Comparison of ENCODE assay signal across 22 cellular contexts in genomic region chr2:43112155-43112554, GRCh38.
"Had no signal": no experiment of that assay in that cellular context is flagged by ENCODE, and none has a peak within 500 bp of the region (broad histone marks: within the 10 kb centered on the region; RNA-seq: fewer than 3 reads in every experiment).

No MANE protein-coding gene starts in this region.

- H3K27ac ChIP-seq: Peyer's patch had no signal

- ATAC-seq: activated CD8-positive, alpha-beta memory T cell treated with anti-CD3 and anti-CD28 coated beads, Interleukin-2, amount 10 ng/mL, durations not matched to agents 7 days and 5 days; activated T-cell treated with anti-CD3 and anti-CD28 coated beads, Interleukin-2, amount 50 U/mL, for 4 hours; T-helper 17 cell had no signal

- H3K36me3 Mint-ChIP-seq: activated CD8-positive, alpha-beta memory T cell treated with anti-CD3 and anti-CD28 coated beads, Interleukin-2, amount 10 ng/mL, durations not matched to agents 7 days and 5 days; brain had no signal

- H3K27ac Mint-ChIP-seq: activated B cell treated with CpG ODN at 0.5 μM for 24 hours; activated CD4-positive, alpha-beta T cell treated with anti-CD3 and anti-CD28 coated beads, Interleukin-2, amount 10 ng/mL, durations not matched to agents 24 days and 14 days; activated CD8-positive, alpha-beta memory T cell treated with anti-CD3 and anti-CD28 coated beads, Interleukin-2, amount 10 ng/mL, durations not matched to agents 7 days and 5 days; activated naive CD8-positive, alpha-beta T cell; T-helper 17 cell had no signal

- H3K27me3 ChIP-seq: Peyer's patch had no signal

- DNase-seq: activated B cell treated with CpG ODN at 0.5 μM for 24 hours; activated CD4-positive, alpha-beta T cell treated with anti-CD3 and anti-CD28 coated beads for 1 hour; activated CD4-positive, alpha-beta T cell treated with anti-CD3 and anti-CD28 coated beads, Interleukin-2, amount 10 ng/mL, durations not matched to agents 24 days and 14 days; activated CD4-positive, alpha-beta T cell treated with anti-CD3 and anti-CD28 coated beads, Interleukin-2, amount 50 U/mL, for 48 hours; activated CD8-positive, alpha-beta memory T cell treated with anti-CD3 and anti-CD28 coated beads, Interleukin-2, amount 10 ng/mL, durations not matched to agents 7 days and 5 days; activated effector memory CD4-positive, alpha-beta T cell treated with anti-CD3 and anti-CD28 coated beads, Interleukin-2, amount 50 U/mL, for 16 hours; activated naive CD4-positive, alpha-beta T cell treated with Interleukin-2 at 50 U/mL for 16 hours; activated T-cell treated with anti-CD3 and anti-CD28 coated beads, Interleukin-2, amount 50 U/mL, for 4 hours; amygdala; Kasumi-1; NCI-H1105 treated with DMSO at 0.1 percent for 48 hours; NCI-H1436 treated with DMSO at 0.1 percent for 48 hours; NCI-H187; NCI-H2081; NCI-H510A treated with DMSO at 0.1 percent for 48 hours; SHP77 treated with DMSO at 0.1 percent for 48 hours; T-helper 17 cell; T-helper 9 cell had no signal

- H3K27me3 Mint-ChIP-seq: activated B cell treated with CpG ODN at 0.5 μM for 24 hours; activated CD4-positive, alpha-beta T cell treated with anti-CD3 and anti-CD28 coated beads, Interleukin-2, amount 10 ng/mL, durations not matched to agents 24 days and 14 days; activated CD8-positive, alpha-beta memory T cell treated with anti-CD3 and anti-CD28 coated beads, Interleukin-2, amount 10 ng/mL, durations not matched to agents 7 days and 5 days; activated naive CD8-positive, alpha-beta T cell; central memory CD8-positive, alpha-beta T cell had no signal

- H3K9me3 Mint-ChIP-seq: activated B cell treated with CpG ODN at 0.5 μM for 24 hours; activated T-cell treated with anti-CD3 and anti-CD28 coated beads, Interleukin-2, amount 50 U/mL, for 4 hours; central memory CD8-positive, alpha-beta T cell had no signal

- H3K36me3 ChIP-seq: Peyer's patch had no signal

- H3K4me3 ChIP-seq: Peyer's patch had no signal

- H3K4me3 Mint-ChIP-seq: activated B cell treated with CpG ODN at 0.5 μM for 24 hours; activated CD4-positive, alpha-beta T cell treated with anti-CD3 and anti-CD28 coated beads, Interleukin-2, amount 10 ng/mL, durations not matched to agents 24 days and 14 days; activated CD8-positive, alpha-beta memory T cell treated with anti-CD3 and anti-CD28 coated beads, Interleukin-2, amount 10 ng/mL, durations not matched to agents 7 days and 5 days; activated naive CD8-positive, alpha-beta T cell; activated T-cell treated with anti-CD3 and anti-CD28 coated beads, Interleukin-2, amount 50 U/mL, for 4 hours; brain; central memory CD8-positive, alpha-beta T cell; T-helper 17 cell had no signal

- H3K4me1 Mint-ChIP-seq: activated CD8-positive, alpha-beta memory T cell treated with anti-CD3 and anti-CD28 coated beads, Interleukin-2, amount 10 ng/mL, durations not matched to agents 7 days and 5 days had no signal

- H3K9me3 ChIP-seq: Peyer's patch had no signal
